In the genomic region with DNA sequence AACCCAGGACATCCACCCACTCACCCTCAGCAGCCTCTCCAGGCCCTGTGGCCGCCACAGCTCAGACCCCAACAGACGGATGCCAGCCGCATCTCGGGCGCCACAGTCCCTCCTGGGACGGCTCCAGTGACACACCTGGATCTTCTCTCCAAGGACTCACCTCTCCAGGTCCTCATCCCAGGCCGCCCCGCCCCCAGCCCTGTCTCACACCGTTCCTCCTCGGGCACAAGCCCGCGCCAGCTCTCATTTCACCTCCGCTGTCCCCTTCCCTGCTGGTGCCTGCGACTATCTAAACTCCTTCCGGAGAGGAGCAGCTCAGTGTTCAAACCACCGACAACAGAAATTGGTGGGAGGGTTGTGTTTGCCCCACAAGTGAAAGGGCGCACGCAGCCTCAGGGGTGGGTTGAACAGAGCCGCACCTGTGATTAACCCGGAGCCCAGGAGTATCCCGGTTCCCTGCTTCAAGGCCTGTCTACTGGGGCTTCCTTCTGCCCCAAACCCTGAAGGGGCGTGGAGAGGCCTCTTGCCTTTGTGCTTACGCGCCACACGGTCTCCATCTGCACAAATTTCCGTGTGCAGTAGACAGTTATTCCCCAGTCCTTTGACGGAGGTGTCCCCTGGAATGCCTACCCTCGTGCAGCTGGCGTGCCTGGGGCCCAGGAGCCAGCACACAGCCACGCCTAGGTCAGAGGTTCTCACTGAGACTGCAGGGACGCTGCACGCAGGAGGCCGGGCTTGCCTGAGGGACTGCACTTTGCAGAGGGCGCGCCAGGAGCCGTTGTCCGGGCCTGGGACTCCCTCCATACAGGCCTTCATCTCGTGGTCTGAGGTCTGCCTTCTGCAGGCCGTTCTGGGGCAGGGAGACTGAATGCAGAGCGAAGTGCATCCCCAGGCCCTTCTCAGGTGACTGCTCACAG, we compare ENCODE assay signal across 25 cellular contexts.
A peak's percentile ranks its signal among the peaks of the same experiment; 100 is the strongest.
DNase-seq lines count a peak whose midpoint lies in the region; ATAC-seq and TF ChIP-seq lines count a peak whose summit lies in the region.
"Had no signal": no experiment of that assay in that cellular context is flagged by ENCODE, and none has a peak within 500 bp of the region (broad histone marks: within the 10 kb centered on the region; RNA-seq: fewer than 3 reads in every experiment).

No MANE protein-coding gene starts in this region.

- H3K9ac ChIP-seq in endodermal cell (ENCODE audit: extremely low read depth, low read length, poor library complexity, severe bottlenecking): no peak overlapping the region

- CTCF ChIA-PET in activated CD4-positive, alpha-beta T cell treated with anti-CD3 and anti-CD28 coated beads, Interleukin-2, amount 10 ng/mL, durations not matched to agents 7 days and 5 days (lab: Charles Lee): no interaction called here

- no peaks in the 10 kb centered on the region for H3K27me3 Mint-ChIP-seq in activated CD4-positive, alpha-beta T cell treated with anti-CD3 and anti-CD28 coated beads, Interleukin-2, amount 10 ng/mL, durations not matched to agents 7 days and 5 days
- H3K27me3 Mint-ChIP-seq in endodermal cell (ENCODE audit: insufficient read depth): peaks cover 1% of the 10 kb centered on the region
- H3K27me3 Mint-ChIP-seq: CD4-positive, alpha-beta memory T cell had no signal

- ATAC-seq in GM18868 (IDR thresholded peaks at IDR 0.05; ENCODE audit: unreplicated experiment): no peak
- ATAC-seq: activated naive CD4-positive, alpha-beta T cell treated with anti-CD3 and anti-CD28 coated beads, Interleukin-2, amount 50 U/mL, for 72 hours; activated T-cell treated with anti-CD3 and anti-CD28 coated beads, Interleukin-2, amount 50 U/mL, for 72 hours had no signal

- H3K4me2 ChIP-seq in osteoblast (ENCODE audit: insufficient read depth, low read length): no peak overlapping the region

- POLR2A ChIA-PET in activated CD4-positive, alpha-beta T cell treated with anti-CD3 and anti-CD28 coated beads, Interleukin-2, amount 10 ng/mL, durations not matched to agents 7 days and 5 days (lab: Charles Lee): no interaction called here

- H4K20me1 ChIP-seq in osteoblast (ENCODE audit: insufficient read depth, low read length): no peaks in the 10 kb centered on the region

- intact Hi-C loops in testis (cut with DNase I; ENCODE audit: low total_unique reads): no loop called here

- H3K9me3 Mint-ChIP-seq in activated CD4-positive, alpha-beta T cell treated with anti-CD3 and anti-CD28 coated beads, Interleukin-2, amount 10 ng/mL, durations not matched to agents 7 days and 5 days: no peaks in the 10 kb centered on the region
- H3K9me3 Mint-ChIP-seq in endodermal cell: peaks cover 10% of the 10 kb centered on the region
- H3K9me3 Mint-ChIP-seq: activated naive CD4-positive, alpha-beta T cell treated with anti-CD3 and anti-CD28 coated beads, Interleukin-2, amount 50 U/mL, for 72 hours; activated T-cell treated with anti-CD3 and anti-CD28 coated beads, Interleukin-2, amount 50 U/mL, for 72 hours; stimulated activated naive CD8-positive, alpha-beta T cell treated with anti-CD3 and anti-CD28 coated beads, Interleukin-15, Interleukin-2, amounts not matched to agents 100 ng/mL and 50 ng/mL, for 24 hours had no signal

- DNase-seq in activated CD4-positive, alpha-beta T cell treated with anti-CD3 and anti-CD28 coated beads, Interleukin-2, amount 10 ng/mL, durations not matched to agents 7 days and 5 days: no peak
- DNase-seq in activated CD4-positive, alpha-beta T cell treated with anti-CD3 and anti-CD28 coated beads, Interleukin-2, amount 50 U/mL, for 1 hour: no peak
- DNase-seq in endodermal cell (peak; percentile 44), osteoblast (ENCODE audit: insufficient read length, low spot score, missing footprints) (peak; percentile 63), testis (peak; percentile 13), COLO829 (ENCODE audit: low spot score) (no peak), EL (no peak)
- DNase-seq: 8988T; activated CD8-positive, alpha-beta memory T cell treated with anti-CD3 and anti-CD28 coated beads for 24 hours; activated T-cell treated with anti-CD3 and anti-CD28 coated beads, Interleukin-2, amount 50 U/mL, for 72 hours; anterior cingulate cortex; CD4-positive, alpha-beta memory T cell; DMS 273 treated with DMSO at 0.1 percent for 48 hours; esophagus squamous epithelium; GOT3; hypothalamus; mammary epithelial cell; NCI-H1694; NCI-H526; stimulated activated CD4-positive, alpha-beta T cell treated with anti-CD3 and anti-CD28 coated beads, Interleukin-12 subunit alpha, Interleukin-12 subunit beta, amount 100 ng/mL, for 4 hours had no signal

- H3K36me3 Mint-ChIP-seq in activated CD4-positive, alpha-beta T cell treated with anti-CD3 and anti-CD28 coated beads, Interleukin-2, amount 10 ng/mL, durations not matched to agents 7 days and 5 days (ENCODE audit: low read depth): no peaks in the 10 kb centered on the region
- no peaks in the 10 kb centered on the region for H3K36me3 Mint-ChIP-seq in endodermal cell (ENCODE audit: low read depth)
- H3K36me3 Mint-ChIP-seq: activated naive CD4-positive, alpha-beta T cell treated with anti-CD3 and anti-CD28 coated beads, Interleukin-2, amount 50 U/mL, for 72 hours; CD4-positive, alpha-beta memory T cell had no signal

- H3K27me3 ChIP-seq in endodermal cell (ENCODE audit: control insufficient read depth, insufficient read depth, low read length, poor library complexity, severe bottlenecking) (no peaks in the 10 kb centered on the region), osteoblast (ENCODE audit: insufficient read depth, low read length) (no peaks in the 10 kb centered on the region), testis (no peaks in the 10 kb centered on the region)
- H3K27me3 ChIP-seq: cardiac muscle cell, tibial nerve had no signal

- H3K4me1 Mint-ChIP-seq in activated CD4-positive, alpha-beta T cell treated with anti-CD3 and anti-CD28 coated beads, Interleukin-2, amount 10 ng/mL, durations not matched to agents 7 days and 5 days: no peaks in the 10 kb centered on the region
- no peaks in the 10 kb centered on the region for H3K4me1 Mint-ChIP-seq in endodermal cell
- H3K4me1 Mint-ChIP-seq: CD4-positive, alpha-beta memory T cell had no signal

- TF ChIP-seq CTCF in endodermal cell (conservative IDR thresholded peaks at IDR 0.05): no peak
- no peak for TF ChIP-seq CTCF in osteoblast (IDR thresholded peaks at IDR 0.05; ENCODE audit: extremely low read depth, low read depth, low read length)
- TF ChIP-seq CTCF in testis (IDR thresholded peaks at IDR 0.05): no peak

- 93% methylated on average over 23 to 40 of the region's 40 CpGs for WGBS in endodermal cell (ENCODE audit: insufficient coverage in 1 of 2, insufficient read length in 1 of 2), 2 experiments
- 56 to 68% methylated on average over 27 to 40 of the region's 40 CpGs for WGBS in testis, 2 donors

- H3K36me3 ChIP-seq in endodermal cell (ENCODE audit: control insufficient read depth, insufficient read depth, low read length) (no peaks in the 10 kb centered on the region), osteoblast (ENCODE audit: insufficient read depth, low read length) (no peaks in the 10 kb centered on the region), testis (ENCODE audit: low read depth, missing control alignments) (no peaks in the 10 kb centered on the region)
- H3K36me3 ChIP-seq: cardiac muscle cell, esophagus squamous epithelium, tibial nerve had no signal

- no peak overlapping the region for H3K27ac ChIP-seq in endodermal cell (ENCODE audit: low read depth, low read length)
- no peak overlapping the region for H3K27ac ChIP-seq in osteoblast (ENCODE audit: low read depth, low read length)
- no peak overlapping the region for H3K27ac ChIP-seq in testis
- H3K27ac ChIP-seq: cardiac muscle cell, esophagus squamous epithelium, tibial nerve had no signal

- H3K9me3 ChIP-seq in endodermal cell (ENCODE audit: control insufficient read depth, low read length) (no peaks in the 10 kb centered on the region), osteoblast (ENCODE audit: low read depth, low read length) (no peaks in the 10 kb centered on the region), testis (no peaks in the 10 kb centered on the region)
- H3K9me3 ChIP-seq: esophagus squamous epithelium, tibial nerve had no signal

- H3K4me3 ChIP-seq in endodermal cell (ENCODE audit: low read length) (no peak overlapping the region), osteoblast (ENCODE audit: insufficient read depth, low read length) (no peak overlapping the region), testis (no peak overlapping the region)
- H3K4me3 ChIP-seq: cardiac muscle cell, esophagus squamous epithelium, tibial nerve had no signal

- H3K4me3 Mint-ChIP-seq in activated CD4-positive, alpha-beta T cell treated with anti-CD3 and anti-CD28 coated beads, Interleukin-2, amount 10 ng/mL, durations not matched to agents 7 days and 5 days: no peak overlapping the region
- no peak overlapping the region for H3K4me3 Mint-ChIP-seq in endodermal cell
- H3K4me3 Mint-ChIP-seq: activated T-cell treated with anti-CD3 and anti-CD28 coated beads, Interleukin-2, amount 50 U/mL, for 72 hours; CD4-positive, alpha-beta memory T cell; stimulated activated naive CD8-positive, alpha-beta T cell treated with anti-CD3 and anti-CD28 coated beads, Interleukin-15, Interleukin-2, amounts not matched to agents 100 ng/mL and 50 ng/mL, for 24 hours had no signal

- H3K4me1 ChIP-seq in endodermal cell (ENCODE audit: control insufficient read depth, insufficient read depth, low read length) (no peaks in the 10 kb centered on the region), osteoblast (ENCODE audit: insufficient read depth, low read length) (no peaks in the 10 kb centered on the region), testis (no peaks in the 10 kb centered on the region)
- H3K4me1 ChIP-seq: esophagus squamous epithelium, tibial nerve had no signal

- H3K27ac Mint-ChIP-seq in activated CD4-positive, alpha-beta T cell treated with anti-CD3 and anti-CD28 coated beads, Interleukin-2, amount 10 ng/mL, durations not matched to agents 7 days and 5 days: peak overlapping the region; percentile 31
- no peak overlapping the region for H3K27ac Mint-ChIP-seq in endodermal cell
- H3K27ac Mint-ChIP-seq: activated T-cell treated with anti-CD3 and anti-CD28 coated beads, Interleukin-2, amount 50 U/mL, for 72 hours; CD4-positive, alpha-beta memory T cell; stimulated activated naive CD8-positive, alpha-beta T cell treated with anti-CD3 and anti-CD28 coated beads, Interleukin-15, Interleukin-2, amounts not matched to agents 100 ng/mL and 50 ng/mL, for 24 hours had no signal

- TF ChIP-seq POLR2A in testis (IDR thresholded peaks at IDR 0.05): no peak

- H3K79me2 ChIP-seq in osteoblast (ENCODE audit: insufficient read depth, low read length): no peaks in the 10 kb centered on the region

- H2AFZ ChIP-seq in osteoblast (ENCODE audit: low read length): no peak overlapping the region

Comparison
In these comparisons a context has a peak if more than half of its experiments do, and no peak if none do; other contexts are left out.
1. DNase-seq: peak in endodermal cell (single experiment), osteoblast (single experiment) and testis (single experiment); none in activated CD4-positive, alpha-beta T cell treated with anti-CD3 and anti-CD28 coated beads, Interleukin-2, amount 10 ng/mL, durations not matched to agents 7 days and 5 days (single experiment), activated CD4-positive, alpha-beta T cell treated with anti-CD3 and anti-CD28 coated beads, Interleukin-2, amount 50 U/mL, for 1 hour (single experiment), COLO829 (single experiment) and EL (single experiment).